ENCODE assay signal across 1 cellular context in the genomic region with DNA sequence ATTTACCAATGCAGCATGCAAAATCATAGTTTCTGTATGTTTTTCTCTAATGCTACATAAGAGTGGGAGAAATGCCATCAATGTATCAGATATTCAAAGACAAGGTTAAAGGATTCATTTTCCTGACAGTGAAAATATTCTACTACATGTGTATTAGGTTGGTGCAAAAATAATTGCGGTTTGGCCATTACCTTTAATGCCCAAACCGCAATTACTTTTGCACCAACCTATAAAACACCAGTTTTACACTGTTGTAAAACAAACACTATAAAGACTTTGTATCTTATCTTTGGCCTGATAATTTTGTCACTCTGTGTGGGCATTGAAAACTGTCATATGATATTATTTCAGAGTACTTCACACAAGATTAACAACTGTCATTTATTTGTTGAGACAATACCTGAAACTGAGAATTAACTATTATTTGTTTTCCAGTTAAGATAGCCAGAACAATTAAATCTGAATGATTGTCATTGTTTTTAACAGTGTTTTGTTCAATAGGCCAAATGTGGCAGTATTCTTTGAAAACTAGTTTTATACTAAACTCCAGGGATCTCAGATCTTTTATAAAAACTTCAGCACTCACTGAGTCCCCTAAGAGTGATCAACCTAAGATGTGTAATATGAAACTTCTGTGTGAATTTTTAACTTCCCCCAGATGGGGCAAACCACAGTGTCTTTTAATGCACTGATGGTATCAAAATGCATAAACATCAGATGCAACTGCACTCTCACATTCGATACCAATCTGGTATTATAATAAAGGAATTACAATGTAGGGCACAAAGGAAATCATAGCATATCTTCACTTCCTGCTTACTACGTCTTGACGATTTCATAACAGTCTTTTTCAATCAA.
A peak's percentile ranks its signal among the peaks of the same experiment; 100 is the strongest.
TF ChIP-seq lines count a peak whose summit lies in the region.

No MANE protein-coding gene starts in this region.

TF ChIP-seq in K562, 482 proteins besides CTCF, POLR2A, EP300 and RAD21:
- TF ChIP-seq, protein P1, sequence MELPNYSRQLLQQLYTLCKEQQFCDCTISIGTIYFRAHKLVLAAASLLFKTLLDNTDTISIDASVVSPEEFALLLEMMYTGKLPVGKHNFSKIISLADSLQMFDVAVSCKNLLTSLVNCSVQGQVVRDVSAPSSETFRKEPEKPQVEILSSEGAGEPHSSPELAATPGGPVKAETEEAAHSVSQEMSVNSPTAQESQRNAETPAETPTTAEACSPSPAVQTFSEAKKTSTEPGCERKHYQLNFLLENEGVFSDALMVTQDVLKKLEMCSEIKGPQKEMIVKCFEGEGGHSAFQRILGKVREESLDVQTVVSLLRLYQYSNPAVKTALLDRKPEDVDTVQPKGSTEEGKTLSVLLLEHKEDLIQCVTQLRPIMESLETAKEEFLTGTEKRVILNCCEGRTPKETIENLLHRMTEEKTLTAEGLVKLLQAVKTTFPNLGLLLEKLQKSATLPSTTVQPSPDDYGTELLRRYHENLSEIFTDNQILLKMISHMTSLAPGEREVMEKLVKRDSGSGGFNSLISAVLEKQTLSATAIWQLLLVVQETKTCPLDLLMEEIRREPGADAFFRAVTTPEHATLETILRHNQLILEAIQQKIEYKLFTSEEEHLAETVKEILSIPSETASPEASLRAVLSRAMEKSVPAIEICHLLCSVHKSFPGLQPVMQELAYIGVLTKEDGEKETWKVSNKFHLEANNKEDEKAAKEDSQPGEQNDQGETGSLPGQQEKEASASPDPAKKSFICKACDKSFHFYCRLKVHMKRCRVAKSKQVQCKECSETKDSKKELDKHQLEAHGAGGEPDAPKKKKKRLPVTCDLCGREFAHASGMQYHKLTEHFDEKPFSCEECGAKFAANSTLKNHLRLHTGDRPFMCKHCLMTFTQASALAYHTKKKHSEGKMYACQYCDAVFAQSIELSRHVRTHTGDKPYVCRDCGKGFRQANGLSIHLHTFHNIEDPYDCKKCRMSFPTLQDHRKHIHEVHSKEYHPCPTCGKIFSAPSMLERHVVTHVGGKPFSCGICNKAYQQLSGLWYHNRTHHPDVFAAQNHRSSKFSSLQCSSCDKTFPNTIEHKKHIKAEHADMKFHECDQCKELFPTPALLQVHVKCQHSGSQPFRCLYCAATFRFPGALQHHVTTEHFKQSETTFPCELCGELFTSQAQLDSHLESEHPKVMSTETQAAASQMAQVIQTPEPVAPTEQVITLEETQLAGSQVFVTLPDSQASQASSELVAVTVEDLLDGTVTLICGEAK (IDR thresholded peaks at IDR 0.05) = peak; percentile 48; the same call in 1 of the 2 replicates
- TF ChIP-seq, protein P1 (CRISPR knock-in tag; IDR thresholded peaks at IDR 0.05) = no peak
- no peak for TF ChIP-seq ZNF589 (CRISPR knock-in tag; IDR thresholded peaks at IDR 0.05; ENCODE audit: low read depth)
TF ChIP-seq in K562: peak in this region for 1.
